ENCODE assay signal across 21 cellular contexts in genomic region chr10:43131906-43132305, GRCh38. TPM values are rescaled to one million over a fixed set of nuclear protein-coding genes. Genes with fewer than 3 reads are reported as not detected.
A peak's percentile ranks its signal among the peaks of the same experiment; 100 is the strongest.
DNase-seq lines count a peak whose midpoint lies in the region; ATAC-seq, FAIRE-seq and TF ChIP-seq lines count a peak whose summit lies in the region.
"Had no signal": no experiment of that assay in that cellular context is flagged by ENCODE, and none has a peak within 500 bp of the region (broad histone marks: within the 10 kb centered on the region; RNA-seq: fewer than 3 reads in every experiment).

No MANE protein-coding gene starts in this region.

- peak overlapping the region; percentile 67 for H3K27ac Mint-ChIP-seq in T-helper 1 cell treated with Interleukin-12 subunit alpha and Interleukin-12 subunit beta and Interleukin-4 antibody, amounts not matched to agents 30 μg/mL and 1 μg/mL, for 36 hours
- no peak overlapping the region for H3K27ac Mint-ChIP-seq in astrocyte (ENCODE audit: unreplicated experiment)

- H2AFZ ChIP-seq in astrocyte (ENCODE audit: low read depth, low read length): no peak overlapping the region

- no peak for DNase-seq in T-helper 1 cell
- DNase-seq in GM13977 (ENCODE audit: low spot score): peak; percentile 4
- DNase-seq in astrocyte (ENCODE audit: low read depth): no peak
- DNase-seq in lung (ENCODE audit: low spot score): peak; percentile 1
- no peak for DNase-seq in spleen
- DNase-seq: 8988T; CD4-positive, alpha-beta memory T cell; KG1; NCI-H1092; NCI-H1436; NCI-H187 treated with DMSO at 0.1 percent for 48 hours; NCI-H2107; NCI-H446 treated with DMSO at 0.1 percent for 48 hours; NCI-H526 treated with DMSO at 0.1 percent for 48 hours had no signal

- no peak for TF ChIP-seq CTCF in GM13977 (IDR thresholded peaks at IDR 0.05; ENCODE audit: extremely low read depth, insufficient read depth, missing control alignments)
- no peak for TF ChIP-seq CTCF in astrocyte (IDR thresholded peaks at IDR 0.05; ENCODE audit: insufficient read depth, low read depth, low read length)
- no peak for TF ChIP-seq CTCF in lung (IDR thresholded peaks at IDR 0.05; ENCODE audit: control extremely low read depth, extremely low read depth)
- TF ChIP-seq CTCF in spleen (IDR thresholded peaks at IDR 0.05 in 8 of 11, conservative IDR thresholded peaks at IDR 0.05 in 3 of 11): no peak

- H3K9me3 ChIP-seq in astrocyte (ENCODE audit: insufficient read depth, low read depth, low read length): no peaks in the 10 kb centered on the region
- H3K9me3 ChIP-seq in lung (ENCODE audit: control insufficient read depth in 2 of 2, insufficient read depth in 1 of 2, low read length in 1 of 2): peaks cover 0 to 2% of the 10 kb centered on the region in 2 donors
- no peaks in the 10 kb centered on the region for H3K9me3 ChIP-seq in spleen
- H3K9me3 ChIP-seq: BLaER1 treated with 17β-estradiol and CSF1 and Interleukin-3, amounts not matched to agents 10 nM and 100 nM had no signal

- H3K4me3 ChIP-seq in astrocyte (ENCODE audit: insufficient read depth, low read depth, low read length): no peak overlapping the region
- no peak overlapping the region for H3K4me3 ChIP-seq in lung
- H3K4me3 ChIP-seq in spleen: no peak overlapping the region

- no peaks in the 10 kb centered on the region for H4K20me1 ChIP-seq in astrocyte (ENCODE audit: insufficient read depth, low read length)
- H4K20me1 ChIP-seq: BLaER1 treated with 17β-estradiol and CSF1 and Interleukin-3, amounts not matched to agents 10 nM and 100 nM had no signal

- ATAC-seq in lung (ENCODE audit: insufficient read depth, low FRiP score) (no peak), GM19452 (IDR thresholded peaks at IDR 0.05; ENCODE audit: unreplicated experiment) (no peak)
- ATAC-seq: Right ventricle myocardium inferior had no signal

- H3K36me3 ChIP-seq in astrocyte (ENCODE audit: insufficient read depth, low read length) (no peaks in the 10 kb centered on the region), lung (ENCODE audit: control insufficient read depth in 2 of 2, insufficient read depth in 2 of 2, low read length in 2 of 2) (no peaks in the 10 kb centered on the region), spleen (no peaks in the 10 kb centered on the region)
- H3K36me3 ChIP-seq: BLaER1 treated with 17β-estradiol and CSF1 and Interleukin-3, amounts not matched to agents 10 nM and 100 nM had no signal

- H3K4me3 Mint-ChIP-seq in T-helper 1 cell treated with Interleukin-12 subunit alpha and Interleukin-12 subunit beta and Interleukin-4 antibody, amounts not matched to agents 30 μg/mL and 1 μg/mL, for 36 hours: no peak overlapping the region
- H3K4me3 Mint-ChIP-seq in astrocyte (ENCODE audit: unreplicated experiment): peak overlapping the region; percentile 61
- H3K4me3 Mint-ChIP-seq: CD4-positive, alpha-beta memory T cell had no signal

- H3K4me1 Mint-ChIP-seq in T-helper 1 cell treated with Interleukin-12 subunit alpha and Interleukin-12 subunit beta and Interleukin-4 antibody, amounts not matched to agents 30 μg/mL and 1 μg/mL, for 36 hours (ENCODE audit: low read depth): peaks cover 76% of the 10 kb centered on the region
- H3K4me1 Mint-ChIP-seq in astrocyte (ENCODE audit: low read depth, unreplicated experiment): peaks cover 52% of the 10 kb centered on the region

- FAIRE-seq in astrocyte (lab: Jason Lieb, UNC): no peak
- FAIRE-seq: GM12891, H1, HTR-8/SVneo had no signal

- TF ChIP-seq POLR2A in spleen (IDR thresholded peaks at IDR 0.05): no peak

- in situ Hi-C loops in GM13977 (cut with MboI; ENCODE audit: low pct_unique_long_range_greater_than_20kb, low sequenced_read_pairs, unreplicated experiment): no loop called here

- no peaks in the 10 kb centered on the region for H3K9me3 Mint-ChIP-seq in T-helper 1 cell treated with Interleukin-12 subunit alpha and Interleukin-12 subunit beta and Interleukin-4 antibody, amounts not matched to agents 30 μg/mL and 1 μg/mL, for 36 hours
- no peaks in the 10 kb centered on the region for H3K9me3 Mint-ChIP-seq in astrocyte (ENCODE audit: unreplicated experiment)
- H3K9me3 Mint-ChIP-seq: CD4-positive, alpha-beta memory T cell had no signal

- H3K27me3 ChIP-seq in astrocyte (ENCODE audit: insufficient read depth, low read length) (peaks cover 8% of the 10 kb centered on the region), lung (ENCODE audit: control insufficient read depth, insufficient read depth) (no peaks in the 10 kb centered on the region), spleen (replicated peaks in 1 of 7) (no peaks in the 10 kb centered on the region)
- H3K27me3 ChIP-seq: BLaER1 treated with 17β-estradiol and CSF1 and Interleukin-3, amounts not matched to agents 10 nM and 100 nM had no signal

- WGBS in lung, 2 donors: 89 to 95% methylated on average over 6 of the region's 6 CpGs
- WGBS in spleen, 5 donors: 65 to 100% (median 95%) methylated on average over 2 to 6 of the region's 6 CpGs

- H3K27me3 Mint-ChIP-seq in T-helper 1 cell treated with Interleukin-12 subunit alpha and Interleukin-12 subunit beta and Interleukin-4 antibody, amounts not matched to agents 30 μg/mL and 1 μg/mL, for 36 hours (ENCODE audit: low read depth): no peaks in the 10 kb centered on the region
- no peaks in the 10 kb centered on the region for H3K27me3 Mint-ChIP-seq in astrocyte (ENCODE audit: low read depth, unreplicated experiment)
- H3K27me3 Mint-ChIP-seq: CD4-positive, alpha-beta memory T cell had no signal

- H3K27ac ChIP-seq in astrocyte (ENCODE audit: low read depth, low read length) (no peak overlapping the region), lung (ENCODE audit: low read depth in 1 of 2, low read length in 1 of 2) (no peak overlapping the region), spleen (no peak overlapping the region)

- intact Hi-C loops in spleen (cut with DNase I; ENCODE audit: low total_unique reads): no loop called here

- H3K36me3 Mint-ChIP-seq in T-helper 1 cell treated with Interleukin-12 subunit alpha and Interleukin-12 subunit beta and Interleukin-4 antibody, amounts not matched to agents 30 μg/mL and 1 μg/mL, for 36 hours (ENCODE audit: low read depth): peaks cover 16% of the 10 kb centered on the region
- H3K36me3 Mint-ChIP-seq in astrocyte (ENCODE audit: low read depth, unreplicated experiment): peaks cover 4% of the 10 kb centered on the region
- H3K36me3 Mint-ChIP-seq: CD4-positive, alpha-beta memory T cell had no signal

- H3K4me1 ChIP-seq in astrocyte (ENCODE audit: insufficient read depth, low read length): peaks cover 10% of the 10 kb centered on the region
- H3K4me1 ChIP-seq in lung (ENCODE audit: control insufficient read depth in 2 of 2, insufficient read depth in 2 of 2, low read length in 2 of 2): peaks cover 0 to 1% of the 10 kb centered on the region in 2 donors
- H3K4me1 ChIP-seq in spleen: peaks cover 4 to 35% (median 9%) of the 10 kb centered on the region in 6 donors

- no peak overlapping the region for H3K9ac ChIP-seq in astrocyte (ENCODE audit: low read length)

- H3K4me2 ChIP-seq in astrocyte (ENCODE audit: low read length): no peak overlapping the region

- peaks cover 3% of the 10 kb centered on the region for H3K79me2 ChIP-seq in astrocyte (ENCODE audit: insufficient read depth, low read length)

RNA-seq across cellular contexts. Expression of gene CSGALNACT2, which starts 6.3 kb away (rescaled TPM):
- total RNA-seq in astrocyte (28.5 and 30.9 TPM in 2 replicates), lung (10 to 100 TPM; 29.2 to 37.4 TPM), spleen (10 to 100 TPM; 29.8 to 77.1 (median 41.9) TPM)
- polyA plus RNA-seq in lung (10 to 100 TPM in 1 of 2 donors, 1 to 10 TPM in 1; 9.8 to 48.4 TPM), spleen (10 to 100 TPM in 1 of 3 donors, 1 to 10 TPM in 2; 8.1 to 10.1 (median 8.5) TPM)

RNA-seq across cellular contexts. Expression of gene RET, which starts 55.0 kb away (rescaled TPM):
- total RNA-seq in astrocyte (0.79 and 1.1 TPM in 2 replicates), lung (1 to 10 TPM; 1.2 to 1.3 TPM), spleen (under 1 TPM in 5 of 7 donors, not detected in 2; 0.30 to 0.54 (median 0.34) TPM)
- polyA plus RNA-seq in lung (under 1 TPM; 0.31 to 0.33 TPM), spleen (under 1 TPM; 0.02 to 0.11 (median 0.10) TPM)
- total RNA-seq: CD4-positive, alpha-beta memory T cell had no signal
- polyA plus RNA-seq: CD4-positive, alpha-beta memory T cell had no signal

Comparison
In these comparisons a context has a peak if more than half of its experiments do, and no peak if none do; other contexts are left out.
1. DNase-seq: peak in GM13977 (single experiment) and lung (single experiment); none in T-helper 1 cell (0 of 5), astrocyte (single experiment) and spleen (single experiment).